Comparison of ENCODE assay signal across 17 cellular contexts in genomic region chr20:13898012-13898612, GRCh38.
DNase-seq lines count a peak whose midpoint lies in the region; ATAC-seq and TF ChIP-seq lines count a peak whose summit lies in the region.
"Had no signal": no experiment of that assay in that cellular context is flagged by ENCODE, and none has a peak within 500 bp of the region (broad histone marks: within the 10 kb centered on the region; RNA-seq: fewer than 3 reads in every experiment).

No MANE protein-coding gene starts in this region.

- H3K4me1 ChIP-seq in SJCRH30: no peaks in the 10 kb centered on the region
- H3K4me1 ChIP-seq: lower lobe of right lung had no signal

- no peaks in the 10 kb centered on the region for H3K36me3 ChIP-seq in SJCRH30
- H3K36me3 ChIP-seq: lower lobe of right lung, ovary had no signal

- H3K4me3 ChIP-seq in AG10803 (ENCODE audit: low read length): no peak overlapping the region
- H3K4me3 ChIP-seq in SJCRH30: no peak overlapping the region
- H3K4me3 ChIP-seq: dorsolateral prefrontal cortex, lower lobe of right lung, ovary had no signal

- no peaks in the 10 kb centered on the region for H3K4me1 Mint-ChIP-seq in chondrocyte (ENCODE audit: low read depth)
- H3K4me1 Mint-ChIP-seq: activated CD8-positive, alpha-beta memory T cell treated with anti-CD3 and anti-CD28 coated beads, Interleukin-2, amount 10 ng/mL, durations not matched to agents 7 days and 5 days; T-cell had no signal

- H3K9me3 Mint-ChIP-seq in chondrocyte (ENCODE audit: low read depth): peaks cover 14% of the 10 kb centered on the region
- H3K9me3 Mint-ChIP-seq: CD8-positive, alpha-beta T cell had no signal

- no peak for ATAC-seq in GM21526 (IDR thresholded peaks at IDR 0.05; ENCODE audit: low FRiP score, unreplicated experiment)
- ATAC-seq: activated CD8-positive, alpha-beta memory T cell treated with anti-CD3 and anti-CD28 coated beads, Interleukin-2, amount 10 ng/mL, durations not matched to agents 7 days and 5 days; CD8-positive, alpha-beta T cell; lower lobe of right lung; T-cell had no signal

- DNase-seq in AG10803 (ENCODE audit: low read depth) (no peak), NCI-H69 (lab: John Stamatoyannopoulos, UW) (peak; percentile 40), chondrocyte (ENCODE audit: low spot score) (no peak), SJCRH30 (no peak), amygdala (lab: John Stamatoyannopoulos, UW) (no peak), NCI-H510A (lab: John Stamatoyannopoulos, UW) (no peak)
- DNase-seq: activated CD8-positive, alpha-beta memory T cell treated with anti-CD3 and anti-CD28 coated beads, Interleukin-2, amount 10 ng/mL, durations not matched to agents 7 days and 5 days; CD8-positive, alpha-beta T cell; dorsolateral prefrontal cortex; glutamatergic neuron; lower lobe of right lung; NCI-H2081; ovary; stimulated activated CD4-positive, alpha-beta T cell treated with anti-CD3 and anti-CD28 coated beads, Interleukin-4, amount 100 ng/mL, for 24 hours; T-cell had no signal

- no peak overlapping the region for H3K27ac Mint-ChIP-seq in chondrocyte (ENCODE audit: unreplicated experiment)
- H3K27ac Mint-ChIP-seq: activated CD8-positive, alpha-beta memory T cell treated with anti-CD3 and anti-CD28 coated beads, Interleukin-2, amount 10 ng/mL, durations not matched to agents 7 days and 5 days; CD8-positive, alpha-beta T cell; T-cell had no signal

- H3K4me3 Mint-ChIP-seq in chondrocyte (ENCODE audit: unreplicated experiment): no peak overlapping the region
- H3K4me3 Mint-ChIP-seq: activated CD8-positive, alpha-beta memory T cell treated with anti-CD3 and anti-CD28 coated beads, Interleukin-2, amount 10 ng/mL, durations not matched to agents 7 days and 5 days; CD8-positive, alpha-beta T cell; T-cell had no signal

- TF ChIP-seq CTCF in AG10803 (conservative IDR thresholded peaks at IDR 0.05; ENCODE audit: low read length) (peak; percentile 49), GM12872 (IDR thresholded peaks at IDR 0.05; ENCODE audit: insufficient read depth, low read depth, low read length) (peak; percentile 30; the same call in 2 of the 3 replicates), chondrocyte (IDR thresholded peaks at IDR 0.05) (peak; percentile 36)

- H3K27me3 Mint-ChIP-seq in chondrocyte (ENCODE audit: low read depth): peaks cover 4% of the 10 kb centered on the region
- H3K27me3 Mint-ChIP-seq: activated CD8-positive, alpha-beta memory T cell treated with anti-CD3 and anti-CD28 coated beads, Interleukin-2, amount 10 ng/mL, durations not matched to agents 7 days and 5 days; T-cell had no signal

- no peak overlapping the region for H3K27ac ChIP-seq in SJCRH30
- H3K27ac ChIP-seq: dorsolateral prefrontal cortex, lower lobe of right lung, ovary had no signal

- H3K27me3 ChIP-seq in SJCRH30: no peaks in the 10 kb centered on the region
- H3K27me3 ChIP-seq: ovary had no signal

- no peaks in the 10 kb centered on the region for H3K9me3 ChIP-seq in SJCRH30 (replicated peaks)
- H3K9me3 ChIP-seq: lower lobe of right lung, ovary had no signal

- H3K36me3 Mint-ChIP-seq in chondrocyte (ENCODE audit: low read depth): no peaks in the 10 kb centered on the region
- H3K36me3 Mint-ChIP-seq: activated CD8-positive, alpha-beta memory T cell treated with anti-CD3 and anti-CD28 coated beads, Interleukin-2, amount 10 ng/mL, durations not matched to agents 7 days and 5 days; CD8-positive, alpha-beta T cell; T-cell had no signal
